ENCODE assay signal across 8 cellular contexts in the genomic region with DNA sequence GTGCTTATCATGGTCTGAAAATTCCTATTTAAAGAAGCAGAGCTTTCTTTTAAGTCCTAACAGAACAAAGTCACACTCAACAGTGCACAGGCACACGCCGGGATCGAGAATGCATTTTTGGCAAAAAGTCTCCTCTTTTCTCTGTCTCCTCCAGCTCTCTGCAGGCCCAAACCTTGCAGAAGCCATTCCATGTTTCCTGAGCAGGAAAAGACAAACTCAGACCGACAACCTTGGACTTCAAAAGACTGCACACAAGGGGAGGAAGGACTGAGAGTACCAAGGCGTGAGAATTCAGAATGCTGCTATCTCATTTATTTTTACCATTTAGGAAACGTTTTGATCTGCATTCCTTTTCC.
DNase-seq lines count a peak whose midpoint lies in the region; ATAC-seq and TF ChIP-seq lines count a peak whose summit lies in the region.

No MANE protein-coding gene starts in this region.

- H2BK12ac ChIP-seq in neuronal stem cell (ENCODE audit: low read length), result no peak overlapping the region

- peaks cover 6 to 8% (median 7%) of the 10 kb centered on the region in 3 donors for H3K27me3 Mint-ChIP-seq in CD14-positive monocyte (ENCODE audit: low read depth in 3 of 3)

- H3K4me1 ChIP-seq in OCI-LY1 (ENCODE audit: insufficient read depth, low read length, severe bottlenecking) (peaks cover 49% of the 10 kb centered on the region), neuronal stem cell (ENCODE audit: control insufficient read depth in 2 of 2, insufficient read depth in 1 of 2, low read depth in 1 of 2, low read length in 2 of 2) (peaks cover 7 to 9% of the 10 kb centered on the region in 2 donors)
- peaks cover 28% of the 10 kb centered on the region for H3K4me1 ChIP-seq in effector memory CD4-positive, alpha-beta T cell (ENCODE audit: control insufficient read depth, insufficient read depth, low read length, poor library complexity, severe bottlenecking)

- no peak overlapping the region for H2BK5ac ChIP-seq in neuronal stem cell (ENCODE audit: low read length)

- DNase-seq in CD14-positive monocyte (ENCODE audit: low spot score) (no peak), neuronal stem cell (ENCODE audit: low spot score) (no peak), MV-4-11 (lab: John Stamatoyannopoulos, UW) (no peak), NCI-H524 (lab: John Stamatoyannopoulos, UW) (no peak)
- no peak for DNase-seq in effector memory CD4-positive, alpha-beta T cell

- no peak overlapping the region for H4K91ac ChIP-seq in neuronal stem cell (ENCODE audit: low read depth, low read length, poor library complexity)

- no peak for ATAC-seq in GM21528 (IDR thresholded peaks at IDR 0.05; ENCODE audit: low FRiP score, unreplicated experiment)
- no peak for ATAC-seq in HG03045 (IDR thresholded peaks at IDR 0.05; ENCODE audit: unreplicated experiment)

- H2BK15ac ChIP-seq in neuronal stem cell (ENCODE audit: low read length), result no peak overlapping the region

- no peak overlapping the region for H3K4ac ChIP-seq in neuronal stem cell (ENCODE audit: low read length)

- H3K4me3 ChIP-seq in OCI-LY1 (ENCODE audit: low read depth, low read length, poor library complexity, severe bottlenecking) (peak overlapping the region; percentile 69), neuronal stem cell (ENCODE audit: low read length in 2 of 2) (peak overlapping the region in 1 of 2 donors; percentile 56)
- H3K4me3 ChIP-seq in effector memory CD4-positive, alpha-beta T cell (ENCODE audit: insufficient read depth, low read depth, low read length, poor library complexity, severe bottlenecking), result peak overlapping the region; percentile 72

- H4K8ac ChIP-seq in neuronal stem cell (ENCODE audit: low read depth, low read length), result no peak overlapping the region

- no peak overlapping the region for H2BK120ac ChIP-seq in neuronal stem cell (ENCODE audit: low read depth, low read length)

- H3K4me1 Mint-ChIP-seq in CD14-positive monocyte, result peaks cover 34% of the 10 kb centered on the region

- no peaks in the 10 kb centered on the region for H3F3A ChIP-seq in OCI-LY1 (ENCODE audit: insufficient read depth, low read length)

- WGBS in neuronal stem cell (ENCODE audit: extremely low coverage in 2 of 2, insufficient read length in 2 of 2, insufficient replicate concordance in 1 of 2), 2 donors, result no CpG with 5 or more reads among the region's 6 CpGs

- no peak overlapping the region for H2AFZ ChIP-seq in OCI-LY1 (ENCODE audit: low read length)
- peak overlapping the region; percentile 90 for H2AFZ ChIP-seq in neuronal stem cell (ENCODE audit: low read length)

- peak overlapping the region; percentile 81 to 90 for H3K4me3 Mint-ChIP-seq in CD14-positive monocyte

- H3K27me3 ChIP-seq in OCI-LY1 (ENCODE audit: insufficient read depth, low read length), result no peaks in the 10 kb centered on the region
- no peaks in the 10 kb centered on the region for H3K27me3 ChIP-seq in effector memory CD4-positive, alpha-beta T cell (replicated peaks; ENCODE audit: control insufficient read depth, insufficient read depth, low read length, poor library complexity, severe bottlenecking)
- H3K27me3 ChIP-seq in neuronal stem cell (ENCODE audit: control insufficient read depth in 3 of 3, insufficient read depth in 3 of 3, low read depth in 1 of 3, low read length in 3 of 3), result no peaks in the 10 kb centered on the region

- H3K9me3 ChIP-seq in OCI-LY1 (ENCODE audit: low read length), result no peaks in the 10 kb centered on the region
- no peaks in the 10 kb centered on the region for H3K9me3 ChIP-seq in effector memory CD4-positive, alpha-beta T cell (ENCODE audit: control insufficient read depth, low read length)
- no peaks in the 10 kb centered on the region for H3K9me3 ChIP-seq in neuronal stem cell (replicated peaks in 1 of 2; ENCODE audit: control insufficient read depth in 2 of 2, insufficient read depth in 1 of 2, low read depth in 1 of 2, low read length in 2 of 2)

- H3K4me2 ChIP-seq in OCI-LY1 (ENCODE audit: low read length) (peak overlapping the region; percentile 73), neuronal stem cell (ENCODE audit: insufficient read depth, low read length, poor library complexity, severe bottlenecking) (no peak overlapping the region)

- H3K18ac ChIP-seq in neuronal stem cell (ENCODE audit: low read length), result no peak overlapping the region

- no peaks in the 10 kb centered on the region for H3K79me1 ChIP-seq in neuronal stem cell (ENCODE audit: low read depth, low read length)

- H3K23ac ChIP-seq in neuronal stem cell (ENCODE audit: low read depth, low read length, poor library complexity), result no peak overlapping the region

- intact Hi-C loops in CD14-positive monocyte (cut with micrococcal nuclease), result loop anchor here in 1 of 2 donors (5.0 to 10.0 kb wide), 3 partner anchors 39 to 536 kb away; a partner anchor contains a TSS

- H3K36me3 Mint-ChIP-seq in CD14-positive monocyte, result no peaks in the 10 kb centered on the region

- peak overlapping the region; percentile 78 for H3K9ac ChIP-seq in OCI-LY1 (ENCODE audit: low read length)
- no peak overlapping the region for H3K9ac ChIP-seq in neuronal stem cell (ENCODE audit: low read depth, low read length, poor library complexity)

- no peak overlapping the region for H2AK5ac ChIP-seq in neuronal stem cell (ENCODE audit: low read depth, low read length)

- peak overlapping the region; percentile 85 for H3K27ac ChIP-seq in OCI-LY1 (ENCODE audit: low read depth, low read length, poor library complexity, severe bottlenecking)
- H3K27ac ChIP-seq in effector memory CD4-positive, alpha-beta T cell (ENCODE audit: insufficient read depth, low read length, poor library complexity, severe bottlenecking), result peak overlapping the region; percentile 96
- no peak overlapping the region for H3K27ac ChIP-seq in neuronal stem cell (replicated peaks; ENCODE audit: low read length)

- peak overlapping the region in 2 of 7 donors; percentile 38 to 88 for H3K27ac Mint-ChIP-seq in CD14-positive monocyte

- no peak overlapping the region for H3K14ac ChIP-seq in neuronal stem cell (ENCODE audit: low read length)

- no peaks in the 10 kb centered on the region for H3K9me3 Mint-ChIP-seq in CD14-positive monocyte

- no peak for TF ChIP-seq CTCF in CD14-positive monocyte (IDR thresholded peaks at IDR 0.05)
- no peak for TF ChIP-seq CTCF in OCI-LY1 (IDR thresholded peaks at IDR 0.05; ENCODE audit: low read length)

- H3K36me3 ChIP-seq in OCI-LY1 (ENCODE audit: insufficient read depth, low read length) (no peaks in the 10 kb centered on the region), neuronal stem cell (replicated peaks in 1 of 2; ENCODE audit: control insufficient read depth in 2 of 2, insufficient read depth in 2 of 2, low read length in 2 of 2) (no peaks in the 10 kb centered on the region)
- no peaks in the 10 kb centered on the region for H3K36me3 ChIP-seq in effector memory CD4-positive, alpha-beta T cell (ENCODE audit: control insufficient read depth, insufficient read depth, low read length)

- no peaks in the 10 kb centered on the region for H3K9me2 ChIP-seq in OCI-LY1 (ENCODE audit: low read depth, low read length)

- H3K79me2 ChIP-seq in OCI-LY1 (ENCODE audit: insufficient read depth, low read length), result no peaks in the 10 kb centered on the region

- no peaks in the 10 kb centered on the region for H4K20me1 ChIP-seq in OCI-LY1 (ENCODE audit: insufficient read depth, low read length)
